ENCODE assay signal across 1 cellular context in the genomic region with DNA sequence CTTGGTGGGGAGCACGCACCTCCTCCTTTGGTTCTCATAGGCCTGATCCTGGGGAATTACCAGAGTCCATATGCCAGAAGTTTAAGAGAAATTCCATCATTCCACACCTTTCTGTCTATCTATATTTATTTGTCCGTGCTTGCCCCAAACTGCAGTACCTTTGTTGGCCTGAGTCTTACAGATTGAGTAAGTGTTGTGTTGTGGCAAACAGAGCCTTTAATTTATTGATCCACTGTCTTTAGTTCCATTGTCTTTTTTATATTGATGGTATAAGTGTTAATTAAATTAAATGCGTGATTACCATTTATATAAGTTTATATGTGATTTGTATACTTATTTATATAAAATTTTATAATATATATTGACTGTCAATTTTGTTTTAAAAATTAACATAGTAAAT.
TF ChIP-seq lines count a peak whose summit lies in the region.

No MANE protein-coding gene starts in this region.

TF ChIP-seq in GM12878, 131 proteins besides CTCF, POLR2A, EP300 and RAD21:
- TF ChIP-seq, protein P1, sequence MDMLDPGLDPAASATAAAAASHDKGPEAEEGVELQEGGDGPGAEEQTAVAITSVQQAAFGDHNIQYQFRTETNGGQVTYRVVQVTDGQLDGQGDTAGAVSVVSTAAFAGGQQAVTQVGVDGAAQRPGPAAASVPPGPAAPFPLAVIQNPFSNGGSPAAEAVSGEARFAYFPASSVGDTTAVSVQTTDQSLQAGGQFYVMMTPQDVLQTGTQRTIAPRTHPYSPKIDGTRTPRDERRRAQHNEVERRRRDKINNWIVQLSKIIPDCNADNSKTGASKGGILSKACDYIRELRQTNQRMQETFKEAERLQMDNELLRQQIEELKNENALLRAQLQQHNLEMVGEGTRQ (IDR thresholded peaks at IDR 0.05; ENCODE audit: borderline replicate concordance, low read depth, low read length): no peak
- TF ChIP-seq IKZF1 (conservative IDR thresholded peaks at IDR 0.05) (no peak), WRNIP1 (IDR thresholded peaks at IDR 0.05; ENCODE audit: borderline replicate concordance, low read depth, low read length) (no peak), PML (IDR thresholded peaks at IDR 0.05; ENCODE audit: low read length) (no peak), CHD2 (IDR thresholded peaks at IDR 0.05; ENCODE audit: borderline replicate concordance, low read depth, low read length) (no peak), MYB (IDR thresholded peaks at IDR 0.05; ENCODE audit: borderline replicate concordance, low read depth, low read length) (no peak), STAT1 (conservative IDR thresholded peaks at IDR 0.05) (no peak), PAX8 (IDR thresholded peaks at IDR 0.05) (no peak), GABPA (IDR thresholded peaks at IDR 0.05; ENCODE audit: low read depth) (no peak), CHD1 (IDR thresholded peaks at IDR 0.05; ENCODE audit: low read depth, low read length) (no peak), POLR2AphosphoS2 (IDR thresholded peaks at IDR 0.05; ENCODE audit: low read depth, low read length) (no peak), SUZ12 (IDR thresholded peaks at IDR 0.05; ENCODE audit: unreplicated experiment) (no peak)
